In genomic region chr17:59723041-59723440, GRCh38 we compare ENCODE assay signal across 32 cellular contexts. TPM values are rescaled to one million over a fixed set of nuclear protein-coding genes. Genes with fewer than 3 reads are reported as not detected.
A peak's percentile ranks its signal among the peaks of the same experiment; 100 is the strongest.
DNase-seq lines count a peak whose midpoint lies in the region; ATAC-seq and TF ChIP-seq lines count a peak whose summit lies in the region.
"Had no signal": no experiment of that assay in that cellular context is flagged by ENCODE, and none has a peak within 500 bp of the region (broad histone marks: within the 10 kb centered on the region; RNA-seq: fewer than 3 reads in every experiment).

No MANE protein-coding gene starts in this region.

- BruUV-seq in MCF 10A (replicated peaks; lab: Mats Ljungman, UMichigan): no TSS peak
- no TSS peak for BruUV-seq in mammary epithelial cell (replicated peaks; lab: Mats Ljungman, UMichigan)

- no peaks in the 10 kb centered on the region for H3K9me3 Mint-ChIP-seq in MCF 10A (ENCODE audit: unreplicated experiment)
- H3K9me3 Mint-ChIP-seq in osteocyte (ENCODE audit: unreplicated experiment): no peaks in the 10 kb centered on the region
- H3K9me3 Mint-ChIP-seq: activated CD4-positive, alpha-beta memory T cell treated with anti-CD3 and anti-CD28 coated beads for 36 hours; immature natural killer cell; naive thymus-derived CD8-positive, alpha-beta T cell; T-cell had no signal

- H3K4me1 Mint-ChIP-seq in MCF 10A (ENCODE audit: insufficient read depth, unreplicated experiment): peaks cover 15% of the 10 kb centered on the region
- peaks cover 12% of the 10 kb centered on the region for H3K4me1 Mint-ChIP-seq in osteocyte (ENCODE audit: unreplicated experiment)

- in situ Hi-C loops in mammary epithelial cell (cut with MboI; ENCODE audit: low sequenced_read_pairs in 2 of 2): no loop called here
- in situ Hi-C loops in brain microvascular endothelial cell (cut with HindIII; ENCODE audit: low pct_ligation_motif_present, low sequenced_read_pairs): no loop called here

- dilution Hi-C loops in mammary epithelial cell (cut with HindIII; ENCODE audit: low sequenced_read_pairs): no loop called here

- H3K4me3 Mint-ChIP-seq in MCF 10A (ENCODE audit: unreplicated experiment): no peak overlapping the region
- no peak overlapping the region for H3K4me3 Mint-ChIP-seq in osteocyte (ENCODE audit: unreplicated experiment)
- H3K4me3 Mint-ChIP-seq: activated CD4-positive, alpha-beta memory T cell treated with anti-CD3 and anti-CD28 coated beads for 36 hours; immature natural killer cell; naive thymus-derived CD8-positive, alpha-beta T cell; T-cell had no signal

- DNase-seq in MCF 10A (ENCODE audit: unreplicated experiment): no peak
- DNase-seq in mammary epithelial cell: no peak
- DNase-seq in colonic mucosa: no peak
- no peak for DNase-seq in osteocyte (ENCODE audit: extremely low spot score, unreplicated experiment)
- DNase-seq in brain microvascular endothelial cell: no peak
- DNase-seq in SK-N-DZ (ENCODE audit: low spot score): no peak
- no peak for DNase-seq in mucosa of descending colon
- DNase-seq: activated CD4-positive, alpha-beta memory T cell treated with anti-CD3 and anti-CD28 coated beads for 36 hours; activated CD4-positive, CD25-positive, alpha-beta regulatory T cell treated with anti-CD3 and anti-CD28 coated beads, Interleukin-2, amount 50 U/mL, for 72 hours; activated CD8-positive, alpha-beta memory T cell treated with anti-CD3 and anti-CD28 coated beads, Interleukin-2, amount 50 U/mL, for 4 hours; activated naive CD4-positive, alpha-beta T cell treated with anti-CD3 and anti-CD28 coated beads, Interleukin-2, amount 50 U/mL, for 16 hours; AML-193; amniotic stem cell; cortex of kidney; DMS79; esophagus squamous epithelium; foreskin melanocyte; GDM1; H7; hypothalamus; immature natural killer cell; left lung; naive thymus-derived CD8-positive, alpha-beta T cell; NCI-H1105 treated with DMSO at 0.1 percent for 48 hours; NCI-H2029; NCI-H2227 treated with DMSO at 0.1 percent for 48 hours; retina; stimulated activated CD4-positive, alpha-beta T cell treated with anti-CD3 and anti-CD28 coated beads, Interleukin-2, amount 100 ng/mL, for 24 hours; T-cell had no signal

- TF ChIP-seq CTCF in MCF 10A (IDR thresholded peaks at IDR 0.05; ENCODE audit: unreplicated experiment) (no peak), mammary epithelial cell (conservative IDR thresholded peaks at IDR 0.05 in 1 of 2, IDR thresholded peaks at IDR 0.05 in 1 of 2; ENCODE audit: extremely low read depth in 1 of 2, insufficient read depth in 1 of 2, low read depth in 1 of 2, low read length in 2 of 2) (no peak), colonic mucosa (IDR thresholded peaks at IDR 0.05) (no peak), osteocyte (IDR thresholded peaks at IDR 0.05) (no peak), brain microvascular endothelial cell (IDR thresholded peaks at IDR 0.05; ENCODE audit: low read depth, low read length, missing control alignments) (no peak), mucosa of descending colon (IDR thresholded peaks at IDR 0.05) (no peak)

- peaks cover 8% of the 10 kb centered on the region for H3K36me3 Mint-ChIP-seq in MCF 10A (ENCODE audit: insufficient read depth, unreplicated experiment)
- H3K36me3 Mint-ChIP-seq in osteocyte (ENCODE audit: unreplicated experiment): peaks cover 3% of the 10 kb centered on the region
- H3K36me3 Mint-ChIP-seq: activated CD4-positive, alpha-beta memory T cell treated with anti-CD3 and anti-CD28 coated beads for 36 hours; immature natural killer cell had no signal

- peaks cover 88% of the 10 kb centered on the region for H3K79me2 ChIP-seq in mammary epithelial cell (ENCODE audit: insufficient read depth, low read length)

- POLR2A ChIA-PET in MCF 10A (lab: Yijun Ruan, JAX): interaction anchor here (3.6 kb wide), 1 partner anchor 14 kb away, joined by 30 read pairs; the partner anchor contains the start of genes PTRH2 and VMP1

- no peak overlapping the region for H2AFZ ChIP-seq in mammary epithelial cell (ENCODE audit: low read depth, low read length)

- H3K27me3 ChIP-seq in mammary epithelial cell (ENCODE audit: insufficient read depth, low read length) (no peaks in the 10 kb centered on the region), colonic mucosa (no peaks in the 10 kb centered on the region), brain microvascular endothelial cell (replicated peaks) (no peaks in the 10 kb centered on the region)
- H3K27me3 ChIP-seq: esophagus squamous epithelium, left lung had no signal

- intact Hi-C loops in MCF 10A (cut with micrococcal nuclease) (no loop called here), mammary epithelial cell (cut with micrococcal nuclease) (no loop called here), colonic mucosa (cut with DNase I) (no loop called here), mucosa of descending colon (cut with DNase I, micrococcal nuclease) (no loop called here)

- ATAC-seq in mucosa of descending colon (no peak), HG03342 (IDR thresholded peaks at IDR 0.05; ENCODE audit: unreplicated experiment) (no peak)
- ATAC-seq: left lung; naive thymus-derived CD8-positive, alpha-beta T cell; T-cell had no signal

- H3K4me1 ChIP-seq in mammary epithelial cell (ENCODE audit: insufficient read depth, low read length) (no peaks in the 10 kb centered on the region), colonic mucosa (peaks cover 12% of the 10 kb centered on the region), mucosa of descending colon (ENCODE audit: low read depth) (peaks cover 46% of the 10 kb centered on the region)

- CTCF ChIA-PET in MCF 10A (lab: Yijun Ruan, JAX): interaction anchor here (0.6 kb wide), 1 partner anchor 11 kb away, joined by 3 read pairs; no protein-coding TSS in a partner anchor
- CTCF ChIA-PET in mammary epithelial cell (lab: Charles Lee; ENCODE audit: low non-redundant PET): no interaction called here

- no peaks in the 10 kb centered on the region for H4K20me1 ChIP-seq in mammary epithelial cell (ENCODE audit: insufficient read depth, low read length)

- H3K27me3 Mint-ChIP-seq in MCF 10A (ENCODE audit: insufficient read depth, unreplicated experiment) (no peaks in the 10 kb centered on the region), osteocyte (ENCODE audit: unreplicated experiment) (no peaks in the 10 kb centered on the region)
- H3K27me3 Mint-ChIP-seq: activated CD4-positive, alpha-beta memory T cell treated with anti-CD3 and anti-CD28 coated beads for 36 hours; naive thymus-derived CD8-positive, alpha-beta T cell; T-cell had no signal

- no peak overlapping the region for H3K27ac ChIP-seq in mammary epithelial cell (ENCODE audit: insufficient read depth, low read depth, low read length)
- H3K27ac ChIP-seq in colonic mucosa: peak overlapping the region; percentile 56
- H3K27ac ChIP-seq in brain microvascular endothelial cell: no peak overlapping the region
- H3K27ac ChIP-seq: 22Rv1 had no signal

- no peak overlapping the region for H3K4me3 ChIP-seq in mammary epithelial cell (replicated peaks in 1 of 3; ENCODE audit: insufficient read depth in 1 of 3, low read depth in 2 of 3, low read length in 3 of 3)
- H3K4me3 ChIP-seq in colonic mucosa: peak overlapping the region; percentile 16
- no peak overlapping the region for H3K4me3 ChIP-seq in brain microvascular endothelial cell (ENCODE audit: low read depth, low read length)
- no peak overlapping the region for H3K4me3 ChIP-seq in mucosa of descending colon
- H3K4me3 ChIP-seq: esophagus squamous epithelium, left lung, smooth muscle cell had no signal

- 100% methylated on average over 1 of the region's 1 CpG for WGBS in mammary epithelial cell (ENCODE audit: low coverage, missing lambda C conversion rate)

- H3K4me2 ChIP-seq in mammary epithelial cell (ENCODE audit: insufficient read depth, low read depth, low read length): no peak overlapping the region
- H3K4me2 ChIP-seq: smooth muscle cell had no signal

- H3K36me3 ChIP-seq in mammary epithelial cell (ENCODE audit: insufficient read depth, low read length) (no peaks in the 10 kb centered on the region), colonic mucosa (no peaks in the 10 kb centered on the region), brain microvascular endothelial cell (replicated peaks) (no peaks in the 10 kb centered on the region), mucosa of descending colon (ENCODE audit: low read depth) (no peaks in the 10 kb centered on the region)
- H3K36me3 ChIP-seq: esophagus squamous epithelium, left lung had no signal

- no peak overlapping the region for H3K9ac ChIP-seq in mammary epithelial cell (ENCODE audit: insufficient read depth, low read length)
- H3K9ac ChIP-seq in colonic mucosa (ENCODE audit: low read depth in 2 of 2, low read length in 2 of 2): peak overlapping the region in 1 of 2 donors; percentile 27

- H3K9me3 ChIP-seq in mammary epithelial cell (replicated peaks; ENCODE audit: insufficient read depth, low read length) (no peaks in the 10 kb centered on the region), colonic mucosa (no peaks in the 10 kb centered on the region), mucosa of descending colon (no peaks in the 10 kb centered on the region)
- H3K9me3 ChIP-seq: esophagus squamous epithelium, left lung had no signal

- H3K27ac Mint-ChIP-seq in MCF 10A (ENCODE audit: low read depth, unreplicated experiment): peak overlapping the region; percentile 86
- peak overlapping the region; percentile 29 for H3K27ac Mint-ChIP-seq in osteocyte (ENCODE audit: unreplicated experiment)
- H3K27ac Mint-ChIP-seq: activated CD4-positive, alpha-beta memory T cell treated with anti-CD3 and anti-CD28 coated beads for 36 hours; immature natural killer cell; T-cell had no signal

RNA-seq across cellular contexts. Expression of gene VMP1, which starts 15.6 kb away (rescaled TPM):
- total RNA-seq in MCF 10A (2022): 205 and 228 TPM in 2 replicates
- total RNA-seq in mammary epithelial cell: 100 to 1,000 TPM; 177 to 211 TPM
- 44.4 TPM for polyA plus RNA-seq in mammary epithelial cell
- polyA minus RNA-seq in mammary epithelial cell: 106 TPM
- total RNA-seq in colonic mucosa: 100 to 1,000 TPM; 186 to 291 TPM
- 364 and 468 TPM in 2 replicates for total RNA-seq in osteocyte
- 59.8 and 69.1 TPM in 2 replicates for polyA plus RNA-seq in SK-N-DZ (2014; cell fraction: cytosol; rRNA removed)
- 33.9 and 40.9 TPM in 2 replicates for polyA plus RNA-seq in SK-N-DZ (2014; cell fraction: nucleus; rRNA removed)
- total RNA-seq in mucosa of descending colon: 100 to 1,000 TPM; 257 to 361 (median 266) TPM

RNA-seq across cellular contexts. Expression of gene PTRH2, which starts 15.8 kb away (rescaled TPM):
- 47.5 and 51.7 TPM in 2 replicates for total RNA-seq in MCF 10A (2022)
- 10 to 100 TPM; 23.0 to 37.4 TPM for total RNA-seq in mammary epithelial cell
- 76.2 TPM for polyA plus RNA-seq in mammary epithelial cell
- 3.1 TPM for polyA minus RNA-seq in mammary epithelial cell
- 10 to 100 TPM; 20.1 to 21.1 TPM for total RNA-seq in colonic mucosa
- 19.6 TPM in 2 replicates for total RNA-seq in osteocyte
- polyA plus RNA-seq in SK-N-DZ (2014; cell fraction: cytosol; rRNA removed): 29.4 and 37.2 TPM in 2 replicates
- polyA plus RNA-seq in SK-N-DZ (2014; cell fraction: nucleus; rRNA removed): 22.6 and 26.5 TPM in 2 replicates
- total RNA-seq in mucosa of descending colon: 10 to 100 TPM; 17.0 to 20.4 (median 20.2) TPM
